In the genomic region with DNA sequence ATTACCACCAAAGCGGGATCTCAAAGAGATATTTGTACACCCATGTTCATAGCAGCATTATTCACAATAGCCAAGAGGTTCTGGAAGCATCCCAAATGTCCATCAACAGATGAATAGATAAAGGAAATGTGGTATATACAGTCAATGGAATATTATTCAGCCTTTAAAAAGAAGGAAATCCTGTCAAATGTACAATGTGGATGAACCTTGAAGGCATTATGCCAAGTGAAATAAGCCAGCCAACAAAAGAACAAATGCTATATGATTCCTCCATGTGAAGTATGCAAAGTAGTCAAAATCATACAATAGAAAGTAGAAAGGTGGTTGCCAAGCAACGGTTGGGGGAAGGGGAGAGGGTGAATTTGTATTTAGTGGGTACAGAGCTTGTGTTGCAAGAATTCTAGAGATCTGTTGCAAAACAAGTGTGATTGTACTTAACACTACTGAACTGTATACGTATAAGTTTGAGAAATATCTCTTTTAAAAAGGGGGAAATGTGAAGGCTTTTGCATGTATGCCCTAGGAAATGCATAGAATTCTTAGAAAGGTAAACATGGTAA, we compare ENCODE assay signal across 20 cellular contexts. TPM values are rescaled to one million over a fixed set of nuclear protein-coding genes. Genes with fewer than 3 reads are reported as not detected.
A peak's percentile ranks its signal among the peaks of the same experiment; 100 is the strongest.
DNase-seq lines count a peak whose midpoint lies in the region; ATAC-seq and TF ChIP-seq lines count a peak whose summit lies in the region.
"Had no signal": no experiment of that assay in that cellular context is flagged by ENCODE, and none has a peak within 500 bp of the region (broad histone marks: within the 10 kb centered on the region; RNA-seq: fewer than 3 reads in every experiment).

No MANE protein-coding gene starts in this region.

- POLR2A ChIA-PET in Panc1 (lab: Charles Lee) = no interaction called here
- POLR2A ChIA-PET in PC-3 (lab: Charles Lee; ENCODE audit: unreplicated experiment) = no interaction called here

- no peak overlapping the region for H3K9ac ChIP-seq in PC-3 (ENCODE audit: low read length)

- H3K9me3 ChIP-seq in Panc1 (ENCODE audit: control insufficient read depth, insufficient read depth, low read depth, low read length) (no peaks in the 10 kb centered on the region), transverse colon (no peaks in the 10 kb centered on the region), PC-3 (ENCODE audit: low read length) (no peaks in the 10 kb centered on the region), left lung (no peaks in the 10 kb centered on the region)

- peak in 1 of 2 donors; percentile 17 for ATAC-seq in natural killer cell treated with Interleukin-12 subunit alpha and Interleukin-12 subunit beta and Interleukin-15 and Interleukin-18, amount 100 ng/mL, for 72 hours
- no peak for ATAC-seq in natural killer cell
- ATAC-seq in Panc1 = no peak
- ATAC-seq in PC-3 = no peak
- ATAC-seq in left lung = no peak

- TF ChIP-seq CTCF in natural killer cell (IDR thresholded peaks at IDR 0.05) (no peak), Panc1 (IDR thresholded peaks at IDR 0.05) (no peak), transverse colon (IDR thresholded peaks at IDR 0.05) (no peak), PC-3 (conservative IDR thresholded peaks at IDR 0.05; ENCODE audit: low read depth, low read length) (no peak), left lung (IDR thresholded peaks at IDR 0.05) (no peak)

- H3K36me3 ChIP-seq in Panc1 (ENCODE audit: control insufficient read depth, insufficient read depth, low read length) (no peaks in the 10 kb centered on the region), transverse colon (no peaks in the 10 kb centered on the region), PC-3 (ENCODE audit: low read depth, low read length) (no peaks in the 10 kb centered on the region), left lung (peaks cover 0 to 10% of the 10 kb centered on the region in 2 donors)

- no peaks in the 10 kb centered on the region for H3K27me3 Mint-ChIP-seq in natural killer cell treated with Interleukin-12 subunit alpha and Interleukin-12 subunit beta and Interleukin-15 and Interleukin-18, amount 100 ng/mL, for 72 hours
- H3K27me3 Mint-ChIP-seq in natural killer cell (ENCODE audit: low read depth in 2 of 2) = no peaks in the 10 kb centered on the region
- H3K27me3 Mint-ChIP-seq: B cell; CD4-positive, alpha-beta memory T cell had no signal

- H3K4me3 Mint-ChIP-seq in natural killer cell treated with Interleukin-12 subunit alpha and Interleukin-12 subunit beta and Interleukin-15 and Interleukin-18, amount 100 ng/mL, for 72 hours = peak overlapping the region; percentile 32
- no peak overlapping the region for H3K4me3 Mint-ChIP-seq in natural killer cell
- H3K4me3 Mint-ChIP-seq: B cell; CD4-positive, alpha-beta memory T cell had no signal

- H3K4me1 ChIP-seq in Panc1 (ENCODE audit: control insufficient read depth, insufficient read depth, low read length) (no peaks in the 10 kb centered on the region), transverse colon (peaks cover 0 to 8% (median 0%) of the 10 kb centered on the region in 4 donors), PC-3 (ENCODE audit: insufficient read depth, low read length) (0 out of 2 replicates have a peak, but pooled peaks cover 4% of the 10 kb centered on the region), left lung (no peaks in the 10 kb centered on the region)

- H3K4me3 ChIP-seq in Panc1 (ENCODE audit: low read depth in 2 of 2, low read length in 2 of 2) (no peak overlapping the region), transverse colon (no peak overlapping the region), PC-3 (ENCODE audit: low read length) (no peak overlapping the region), left lung (no peak overlapping the region)

- H3K27ac ChIP-seq in Panc1 (ENCODE audit: low read length) (no peak overlapping the region), transverse colon (no peak overlapping the region), PC-3 (ENCODE audit: low read length) (no peak overlapping the region), left lung (no peak overlapping the region)
- H3K27ac ChIP-seq: RWPE1 had no signal

- H2AFZ ChIP-seq in PC-3 (ENCODE audit: low read length) = no peak overlapping the region

- peaks cover 18 to 24% of the 10 kb centered on the region in 2 donors for H3K4me1 Mint-ChIP-seq in natural killer cell treated with Interleukin-12 subunit alpha and Interleukin-12 subunit beta and Interleukin-15 and Interleukin-18, amount 100 ng/mL, for 72 hours (ENCODE audit: low read depth in 2 of 2)
- peaks cover 5 to 6% of the 10 kb centered on the region in 2 donors for H3K4me1 Mint-ChIP-seq in natural killer cell

- in situ Hi-C loops in Panc1 (cut with HindIII; ENCODE audit: low pct_unique_long_range_greater_than_20kb, low sequenced_read_pairs) (no loop called here), transverse colon (cut with MboI; ENCODE audit: low pct_ligation_motif_present in 1 of 4, low pct_unique_long_range_greater_than_20kb in 1 of 4, low sequenced_read_pairs in 3 of 4) (loop anchor here in 1 of 4 donors (25.0 kb wide), 1 partner anchor 98 kb away; no protein-coding TSS in a partner anchor)

- 88 to 100% methylated on average over 2 to 3 of the region's 3 CpGs for WGBS in transverse colon (ENCODE audit: low coverage in 1 of 2), 2 donors

- CTCF ChIA-PET in Panc1 (lab: Charles Lee) = no interaction called here
- CTCF ChIA-PET in PC-3 (lab: Charles Lee) = no interaction called here

- H3K36me3 Mint-ChIP-seq in natural killer cell treated with Interleukin-12 subunit alpha and Interleukin-12 subunit beta and Interleukin-15 and Interleukin-18, amount 100 ng/mL, for 72 hours = peaks cover 12% of the 10 kb centered on the region
- H3K36me3 Mint-ChIP-seq in natural killer cell = peaks cover 18% of the 10 kb centered on the region

- peaks cover 4% of the 10 kb centered on the region for H3F3A ChIP-seq in PC-3 (ENCODE audit: low read length, unreplicated experiment)

- H3K4me2 ChIP-seq in PC-3 (ENCODE audit: low read length) = no peak overlapping the region

- H4K20me1 ChIP-seq in PC-3 (ENCODE audit: low read length) = no peaks in the 10 kb centered on the region

- TF ChIP-seq EP300 in transverse colon (IDR thresholded peaks at IDR 0.05; ENCODE audit: low read depth) = no peak

- DNase-seq in natural killer cell treated with Interleukin-12 subunit alpha and Interleukin-12 subunit beta and Interleukin-15 and Interleukin-18, amount 100 ng/mL, for 72 hours (ENCODE audit: low spot score) = no peak
- no peak for DNase-seq in natural killer cell
- peak; percentile 69 for DNase-seq in MV-4-11 (lab: John Stamatoyannopoulos, UW)
- no peak for DNase-seq in Panc1 (ENCODE audit: low read depth, low spot score)
- no peak for DNase-seq in transverse colon
- DNase-seq in PC-3 = no peak
- DNase-seq in left lung = no peak
- DNase-seq: Calu3; CD4-positive, alpha-beta memory T cell; IMR-90; NCI-H1048; NCI-H1436 treated with DMSO at 0.1 percent for 48 hours; NCI-H2029 treated with DMSO at 0.1 percent for 48 hours; NCI-H2171 treated with DMSO at 0.1 percent for 48 hours; NCI-H446 treated with DMSO at 0.1 percent for 48 hours; NCI-H82; OCI-M1; SW 1271 had no signal

- H3K9me2 ChIP-seq in PC-3 (replicated peaks; ENCODE audit: low read length) = no peaks in the 10 kb centered on the region

- H3K27me3 ChIP-seq in Panc1 (ENCODE audit: control insufficient read depth, insufficient read depth, low read length) = no peaks in the 10 kb centered on the region
- H3K27me3 ChIP-seq in transverse colon = no peaks in the 10 kb centered on the region
- H3K27me3 ChIP-seq in PC-3 (ENCODE audit: low read length) = no peaks in the 10 kb centered on the region
- H3K27me3 ChIP-seq in left lung = no peaks in the 10 kb centered on the region

- no peaks in the 10 kb centered on the region for H3K79me2 ChIP-seq in PC-3 (ENCODE audit: low read length)

- TF ChIP-seq POLR2A in transverse colon (IDR thresholded peaks at IDR 0.05) = no peak

- peak overlapping the region; percentile 58 to 63 for H3K27ac Mint-ChIP-seq in natural killer cell treated with Interleukin-12 subunit alpha and Interleukin-12 subunit beta and Interleukin-15 and Interleukin-18, amount 100 ng/mL, for 72 hours
- H3K27ac Mint-ChIP-seq in natural killer cell = no peak overlapping the region
- H3K27ac Mint-ChIP-seq: B cell had no signal

- BruUV-seq in Panc1 (replicated peaks; lab: Mats Ljungman, UMichigan) (TSS peak; percentile 64), PC-3 (replicated peaks; lab: Mats Ljungman, UMichigan) (no TSS peak)

- intact Hi-C loops in natural killer cell (cut with micrococcal nuclease) (no loop called here), Panc1 (cut with micrococcal nuclease; ENCODE audit: unreplicated experiment) (no loop called here), transverse colon (cut with DNase I; ENCODE audit: low total_unique reads) (no loop called here), PC-3 (cut with micrococcal nuclease) (no loop called here), left lung (cut with DNase I) (no loop called here)

- H3K9me3 Mint-ChIP-seq in natural killer cell treated with Interleukin-12 subunit alpha and Interleukin-12 subunit beta and Interleukin-15 and Interleukin-18, amount 100 ng/mL, for 72 hours = no peaks in the 10 kb centered on the region
- no peaks in the 10 kb centered on the region for H3K9me3 Mint-ChIP-seq in natural killer cell
- H3K9me3 Mint-ChIP-seq: CD4-positive, alpha-beta memory T cell had no signal

RNA-seq across cellular contexts. Expression of a gene that starts 5.0 kb away (rescaled TPM):
- total RNA-seq in natural killer cell treated with Interleukin-12 subunit alpha and Interleukin-12 subunit beta and Interleukin-15 and Interleukin-18, amount 100 ng/mL, for 72 hours = 10 to 100 TPM; 21.4 to 28.6 TPM
- total RNA-seq in natural killer cell (10 to 100 TPM; 21.7 to 44.2 (median 28.2) TPM), Panc1 (2021; ENCODE audit: unreplicated experiment) (3.0 TPM), transverse colon (100 to 1,000 TPM in 1 of 4 donors, 10 to 100 TPM in 1, 1 to 10 TPM in 1, not detected in 1; 5.3 to 263 (median 12.4) TPM), PC-3 (2014; rRNA removed) (6.4 and 7.6 TPM in 2 replicates), left lung (10 to 100 TPM; 10.9 to 11.5 TPM)
- polyA plus RNA-seq in Panc1 (2012; ENCODE audit: insufficient read length) = 4.0 TPM

RNA-seq across cellular contexts. Expression of a gene that starts 47.2 kb away (rescaled TPM):
- 10 to 100 TPM; 21.1 to 52.1 TPM for total RNA-seq in natural killer cell treated with Interleukin-12 subunit alpha and Interleukin-12 subunit beta and Interleukin-15 and Interleukin-18, amount 100 ng/mL, for 72 hours
- total RNA-seq in natural killer cell (100 to 1,000 TPM in 1 of 3 donors, 10 to 100 TPM in 2; 56.3 to 111 (median 80.5) TPM), Panc1 (2021; ENCODE audit: unreplicated experiment) (6.8 TPM), transverse colon (10 to 100 TPM in 1 of 4 donors, 1 to 10 TPM in 3; 1.1 to 69.3 (median 4.7) TPM), PC-3 (2014; rRNA removed) (8.5 and 12.3 TPM in 2 replicates), left lung (10 to 100 TPM; 10.7 to 13.7 TPM)
- polyA plus RNA-seq in Panc1 (2012; ENCODE audit: insufficient read length) = 6.5 TPM

Comparison
In these comparisons a context has a peak if more than half of its experiments do, and no peak if none do; other contexts are left out.
1. H3K27ac Mint-ChIP-seq: peak in natural killer cell treated with Interleukin-12 subunit alpha and Interleukin-12 subunit beta and Interleukin-15 and Interleukin-18, amount 100 ng/mL, for 72 hours (2 of 2); none in natural killer cell (0 of 2).